In the genomic region with DNA sequence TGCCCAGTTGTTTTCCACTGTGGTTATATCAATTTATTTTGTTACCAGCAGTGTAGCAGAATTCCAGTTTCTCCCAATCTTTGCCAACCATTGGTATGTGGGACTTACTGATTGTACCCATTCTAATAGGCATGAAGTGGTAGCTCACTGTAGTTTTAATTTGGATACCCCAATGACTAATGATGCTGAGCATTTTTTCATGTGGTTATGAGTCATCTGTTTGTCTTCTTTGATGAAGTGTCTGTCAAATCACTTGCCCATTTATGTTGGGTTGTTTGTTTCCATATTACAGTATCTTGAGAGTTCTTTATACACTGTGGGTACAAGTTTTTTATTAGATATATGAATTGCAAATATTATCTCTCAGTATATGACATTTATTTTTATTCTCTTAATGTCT, we compare ENCODE assay signal across 18 cellular contexts.
DNase-seq lines count a peak whose midpoint lies in the region; ATAC-seq, FAIRE-seq and TF ChIP-seq lines count a peak whose summit lies in the region.
"Had no signal": no experiment of that assay in that cellular context is flagged by ENCODE, and none has a peak within 500 bp of the region (broad histone marks: within the 10 kb centered on the region; RNA-seq: fewer than 3 reads in every experiment).

No MANE protein-coding gene starts in this region.

- no peak overlapping the region for H2BK120ac ChIP-seq in mesenchymal stem cell (ENCODE audit: low read depth, low read length)

- no peak overlapping the region for H4K91ac ChIP-seq in mesenchymal stem cell (ENCODE audit: low read length)

- no peaks in the 10 kb centered on the region for H4K20me1 ChIP-seq in neural progenitor cell (ENCODE audit: low read depth)

- H3F3A ChIP-seq in neural progenitor cell (ENCODE audit: low read depth) = peaks cover under 1% of the 10 kb centered on the region

- H3K4me2 ChIP-seq in mesenchymal stem cell (ENCODE audit: low read length, poor library complexity, severe bottlenecking) (no peak overlapping the region), neural progenitor cell (no peak overlapping the region)
- H3K4me2 ChIP-seq: PC-9 had no signal

- H3K27ac Mint-ChIP-seq in neural progenitor cell = no peak overlapping the region
- H3K27ac Mint-ChIP-seq: H9 had no signal

- H3K14ac ChIP-seq in mesenchymal stem cell (ENCODE audit: low read length in 2 of 2) = no peak overlapping the region

- no peak overlapping the region for H3K23ac ChIP-seq in mesenchymal stem cell (ENCODE audit: low read length in 2 of 2)

- no peak overlapping the region for H2BK15ac ChIP-seq in mesenchymal stem cell (ENCODE audit: low read depth, poor library complexity, severe bottlenecking)

- H3K36me3 Mint-ChIP-seq in neural progenitor cell = no peaks in the 10 kb centered on the region

- H3K4me3 ChIP-seq in bronchial epithelial cell (ENCODE audit: low read depth, low read length) (no peak overlapping the region), mesenchymal stem cell (ENCODE audit: insufficient read depth in 1 of 2, low read depth in 1 of 2, low read length in 2 of 2) (no peak overlapping the region), neural progenitor cell (no peak overlapping the region)
- H3K4me3 ChIP-seq: PC-9 had no signal

- no peak overlapping the region for H2BK12ac ChIP-seq in mesenchymal stem cell (ENCODE audit: low read length in 2 of 2)

- no peak overlapping the region for H3K4me3 Mint-ChIP-seq in neural progenitor cell
- H3K4me3 Mint-ChIP-seq: H9 had no signal

- H3K36me3 ChIP-seq in bronchial epithelial cell (ENCODE audit: control insufficient read depth, insufficient read depth, low read length) (no peaks in the 10 kb centered on the region), mesenchymal stem cell (ENCODE audit: control insufficient read depth in 1 of 2, insufficient read depth in 2 of 2, low read depth in 1 of 2, low read length in 2 of 2) (no peaks in the 10 kb centered on the region), neural progenitor cell (no peaks in the 10 kb centered on the region)

- no peaks in the 10 kb centered on the region for H3K79me2 ChIP-seq in neural progenitor cell (ENCODE audit: low read depth)

- no peak overlapping the region for H4K8ac ChIP-seq in mesenchymal stem cell (ENCODE audit: low read length)

- no peak overlapping the region for H2BK5ac ChIP-seq in mesenchymal stem cell (ENCODE audit: low read depth, low read length, poor library complexity, severe bottlenecking)

- H2AFZ ChIP-seq in mesenchymal stem cell (ENCODE audit: low read depth, low read length) (no peak overlapping the region), neural progenitor cell (replicated peaks) (no peak overlapping the region)
- H2AFZ ChIP-seq: PC-9 had no signal

- no peaks in the 10 kb centered on the region for H3K79me1 ChIP-seq in mesenchymal stem cell (replicated peaks; ENCODE audit: low read length, poor library complexity, severe bottlenecking)

- TF ChIP-seq CTCF in bronchial epithelial cell (IDR thresholded peaks at IDR 0.05; ENCODE audit: insufficient read depth, low read length, severe bottlenecking) (no peak), neural progenitor cell (IDR thresholded peaks at IDR 0.05) (no peak)

- no peak overlapping the region for H3K18ac ChIP-seq in mesenchymal stem cell (ENCODE audit: low read depth in 1 of 2, low read length in 2 of 2)

- H3K27ac ChIP-seq in mesenchymal stem cell (ENCODE audit: low read length, poor library complexity, severe bottlenecking) (no peak overlapping the region), neural progenitor cell (no peak overlapping the region)
- H3K27ac ChIP-seq: PC-9 had no signal

- ATAC-seq in HG03045 (IDR thresholded peaks at IDR 0.05; ENCODE audit: unreplicated experiment) = no peak
- ATAC-seq in GM19328 (IDR thresholded peaks at IDR 0.05; ENCODE audit: unreplicated experiment) = no peak
- ATAC-seq: SK-N-SH treated with all-trans-retinoic acid at 6 μM for 48 hours had no signal

- no peak overlapping the region for H2AK5ac ChIP-seq in mesenchymal stem cell (ENCODE audit: low read length, severe bottlenecking)

- no peaks in the 10 kb centered on the region for H3K9me3 Mint-ChIP-seq in neural progenitor cell
- H3K9me3 Mint-ChIP-seq: H9 had no signal

- H3K9ac ChIP-seq in mesenchymal stem cell (ENCODE audit: low read length) (no peak overlapping the region), neural progenitor cell (no peak overlapping the region)

- H3K27me3 ChIP-seq in bronchial epithelial cell (ENCODE audit: control insufficient read depth, insufficient read depth, low read length) (no peaks in the 10 kb centered on the region), mesenchymal stem cell (ENCODE audit: control insufficient read depth in 1 of 2, insufficient read depth in 1 of 2, low read length in 2 of 2) (no peaks in the 10 kb centered on the region), neural progenitor cell (no peaks in the 10 kb centered on the region)

- peaks cover 13% of the 10 kb centered on the region for H3K27me3 Mint-ChIP-seq in neural progenitor cell (ENCODE audit: insufficient read depth, low read depth)

- H3K9me3 ChIP-seq in mesenchymal stem cell (ENCODE audit: control insufficient read depth, low read length) (peaks cover 15% of the 10 kb centered on the region), neural progenitor cell (ENCODE audit: low read depth) (no peaks in the 10 kb centered on the region)

- no peaks in the 10 kb centered on the region for H3K4me1 ChIP-seq in mesenchymal stem cell (ENCODE audit: control insufficient read depth, insufficient read depth, low read depth, low read length)
- H3K4me1 ChIP-seq in neural progenitor cell = peaks cover 5% of the 10 kb centered on the region

- no peak overlapping the region for H3K4ac ChIP-seq in mesenchymal stem cell (ENCODE audit: low read depth in 1 of 2, low read length in 2 of 2)

- DNase-seq in Daoy (ENCODE audit: low read depth) = peak; percentile 61
- peak; percentile 61 for DNase-seq in M059J (ENCODE audit: low read depth)
- peak; percentile 26 for DNase-seq in bronchial epithelial cell (ENCODE audit: low read depth)
- DNase-seq in mesenchymal stem cell = peak; percentile 43
- DNase-seq in neural progenitor cell (ENCODE audit: low spot score) = no peak
- DNase-seq: AML-193, DMS53, GDM1, H9, Karpas-422, NCI-H146, NCI-H2107, NCI-H69, PC-9, Right ventricle myocardium superior had no signal

- H3K4me1 Mint-ChIP-seq in neural progenitor cell = peaks cover 11% of the 10 kb centered on the region

- FAIRE-seq in bronchial epithelial cell (lab: Jason Lieb, UNC) = no peak
